Comparison of ENCODE assay signal across 14 cellular contexts in the genomic region with DNA sequence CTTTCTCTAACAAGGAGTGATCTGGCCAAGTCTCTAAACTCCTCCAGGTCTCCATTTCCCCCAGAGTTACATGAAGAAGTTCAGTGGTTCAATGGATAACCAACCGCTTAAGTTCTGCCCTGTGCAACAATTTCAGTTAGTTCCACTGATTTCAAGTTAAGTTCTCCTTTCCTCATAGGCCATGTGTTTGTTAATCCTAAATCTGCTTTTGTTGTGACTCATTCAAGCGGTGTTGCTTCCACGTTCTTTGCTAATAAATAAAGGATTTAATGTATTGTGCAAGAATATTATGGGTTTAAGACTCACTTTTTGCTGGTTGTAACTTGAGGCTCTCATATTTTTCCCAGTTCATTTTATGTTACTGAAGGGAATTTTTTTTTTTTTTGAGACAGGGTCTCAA. TPM values are rescaled to one million over a fixed set of nuclear protein-coding genes. Genes with fewer than 3 reads are reported as not detected.
DNase-seq lines count a peak whose midpoint lies in the region; ATAC-seq, FAIRE-seq and TF ChIP-seq lines count a peak whose summit lies in the region.
"Had no signal": no experiment of that assay in that cellular context is flagged by ENCODE, and none has a peak within 500 bp of the region (broad histone marks: within the 10 kb centered on the region; RNA-seq: fewer than 3 reads in every experiment).

No MANE protein-coding gene starts in this region.

- peak overlapping the region; percentile 45 for H3K27ac Mint-ChIP-seq in mesothelial cell of epicardium
- no peak overlapping the region for H3K27ac Mint-ChIP-seq in activated naive CD4-positive, alpha-beta T cell treated with anti-CD3 and anti-CD28 coated beads for 36 hours
- H3K27ac Mint-ChIP-seq: activated naive CD8-positive, alpha-beta T cell treated with anti-CD3 and anti-CD28 coated beads, Interleukin-2, amount 50 U/mL, for 24 hours; type B pancreatic cell had no signal

- POLR2A ChIA-PET in GM12878 (lab: Charles Lee), result interaction anchor here (0.8 to 3.0 kb wide), 4 partner anchors 25 to 45 kb away, joined by 3 to 12 read pairs (median 8); no protein-coding TSS in a partner anchor

- peak overlapping the region; percentile 6; the same call in 1 of the 2 replicates for H3K27ac ChIP-seq in GM12878 (ENCODE audit: control insufficient read depth, insufficient read depth)

- no peaks in the 10 kb centered on the region for H3K9me3 Mint-ChIP-seq in mesothelial cell of epicardium
- no peaks in the 10 kb centered on the region for H3K9me3 Mint-ChIP-seq in activated naive CD4-positive, alpha-beta T cell treated with anti-CD3 and anti-CD28 coated beads for 36 hours
- H3K9me3 Mint-ChIP-seq: activated naive CD8-positive, alpha-beta T cell treated with anti-CD3 and anti-CD28 coated beads, Interleukin-2, amount 50 U/mL, for 24 hours; type B pancreatic cell had no signal

- CTCF ChIA-PET in GM12878 (lab: Yijun Ruan, JAX), result interaction anchor here (0.7 to 5.0 kb wide), 6 partner anchors 8 to 94 kb away, joined by 3 to 30 read pairs (median 4); no protein-coding TSS in a partner anchor
- CTCF ChIA-PET in activated naive CD4-positive, alpha-beta T cell treated with anti-CD3 and anti-CD28 coated beads for 36 hours (lab: Charles Lee), result interaction anchor here (1.3 to 1.4 kb wide), 2 partner anchors 58 to 80 kb away, joined by 3 read pairs; no protein-coding TSS in a partner anchor

- H3K4me1 Mint-ChIP-seq in mesothelial cell of epicardium, result peaks cover 35% of the 10 kb centered on the region
- H3K4me1 Mint-ChIP-seq in activated naive CD4-positive, alpha-beta T cell treated with anti-CD3 and anti-CD28 coated beads for 36 hours (ENCODE audit: low read depth), result peaks cover 61% of the 10 kb centered on the region

- TF ChIP-seq EP300 in GM12878 (IDR thresholded peaks at IDR 0.05; ENCODE audit: borderline replicate concordance in 1 of 2, control insufficient read depth in 1 of 2, low read depth in 2 of 2, low read length in 2 of 2), result no peak

- 70% methylated on average over 3 of the region's 3 CpGs for WGBS in GM12878 (ENCODE audit: insufficient coverage, insufficient replicate concordance, low lambda C conversion rate, missing lambda C conversion rate)
- 55 to 57% methylated on average over 3 of the region's 3 CpGs for WGBS in lower leg skin, 2 donors

- intact Hi-C loops in GM12878 (cut with micrococcal nuclease; ENCODE audit: unreplicated experiment), result no loop called here
- intact Hi-C loops in lower leg skin (cut with DNase I; ENCODE audit: low total_unique reads), result no loop called here
- intact Hi-C loops in activated naive CD4-positive, alpha-beta T cell treated with anti-CD3 and anti-CD28 coated beads for 36 hours (cut with micrococcal nuclease), result no loop called here

- peaks cover 90% of the 10 kb centered on the region for H3K79me2 ChIP-seq in GM12878 (ENCODE audit: control insufficient read depth, insufficient read depth, low read length)

- no peak overlapping the region for H3K9ac ChIP-seq in GM12878 (ENCODE audit: control insufficient read depth, insufficient read depth, low read length)

- no peaks in the 10 kb centered on the region for H3K27me3 Mint-ChIP-seq in mesothelial cell of epicardium (ENCODE audit: low read depth)
- no peaks in the 10 kb centered on the region for H3K27me3 Mint-ChIP-seq in activated naive CD4-positive, alpha-beta T cell treated with anti-CD3 and anti-CD28 coated beads for 36 hours (ENCODE audit: low read depth)
- H3K27me3 Mint-ChIP-seq: activated naive CD8-positive, alpha-beta T cell treated with anti-CD3 and anti-CD28 coated beads, Interleukin-2, amount 50 U/mL, for 24 hours; type B pancreatic cell had no signal

- H4K20me1 ChIP-seq in GM12878 (ENCODE audit: control insufficient read depth, insufficient read depth), result no peaks in the 10 kb centered on the region

- TF ChIP-seq POLR2A in GM12878 (IDR thresholded peaks at IDR 0.05; ENCODE audit: low read depth, low read length), result no peak
- no peak for TF ChIP-seq POLR2A in lower leg skin (IDR thresholded peaks at IDR 0.05)

- no peak for FAIRE-seq in GM12878 (lab: Jason Lieb, UNC)

- no peak overlapping the region for H3K4me3 Mint-ChIP-seq in mesothelial cell of epicardium
- no peak overlapping the region for H3K4me3 Mint-ChIP-seq in activated naive CD4-positive, alpha-beta T cell treated with anti-CD3 and anti-CD28 coated beads for 36 hours
- H3K4me3 Mint-ChIP-seq: activated naive CD8-positive, alpha-beta T cell treated with anti-CD3 and anti-CD28 coated beads, Interleukin-2, amount 50 U/mL, for 24 hours; type B pancreatic cell had no signal

- SMC1A ChIA-PET in GM12878 (lab: Charles Lee; ENCODE audit: uncharacterized antibody, unreplicated experiment), result interaction anchor here (1.0 to 8.9 kb wide), 7 partner anchors 9 to 49 kb away, joined by 3 to 84 read pairs (median 6); no protein-coding TSS in a partner anchor

- no peaks in the 10 kb centered on the region for H3K9me3 ChIP-seq in GM12878 (replicated peaks; ENCODE audit: control insufficient read depth, insufficient read depth, low read length)

- TF ChIP-seq RAD21 in GM12878 (IDR thresholded peaks at IDR 0.05; ENCODE audit: insufficient read depth, low read depth, low read length), result no peak

- ATAC-seq in GM12878, result no peak
- ATAC-seq: activated naive CD8-positive, alpha-beta T cell treated with anti-CD3 and anti-CD28 coated beads, Interleukin-2, amount 50 U/mL, for 24 hours had no signal

- RAD21 ChIA-PET in GM12878 (lab: Charles Lee; ENCODE audit: unreplicated experiment), result interaction anchor here (1.4 to 7.3 kb wide), 5 partner anchors 29 to 55 kb away, joined by 3 to 71 read pairs (median 20); a partner anchor contains a TSS

- DNase-seq in AML-193 (lab: John Stamatoyannopoulos, UW) (peak; percentile 52 to 55), KBM-7 (peak; percentile 18), GM12878 (ENCODE audit: low read depth, low spot score) (no peak), mesothelial cell of epicardium (ENCODE audit: low spot score in 2 of 2, unreplicated experiment in 2 of 2) (no peak), lower leg skin (ENCODE audit: low spot score in 2 of 2) (no peak), pons (ENCODE audit: low spot score) (no peak)
- DNase-seq in activated CD4-positive, alpha-beta T cell treated with anti-CD3 and anti-CD28 coated beads, Interleukin-2, amount 50 U/mL, for 4 hours, result no peak
- no peak for DNase-seq in activated naive CD4-positive, alpha-beta T cell treated with anti-CD3 and anti-CD28 coated beads for 36 hours
- DNase-seq: activated naive CD8-positive, alpha-beta T cell treated with anti-CD3 and anti-CD28 coated beads, Interleukin-2, amount 50 U/mL, for 24 hours; DND-41; foreskin melanocyte; NCI-H524 treated with DMSO at 0.1 percent for 48 hours; stimulated activated CD4-positive, alpha-beta T cell treated with anti-CD3 and anti-CD28 coated beads, Interleukin-2, amount 100 ng/mL, for 48 hours had no signal

- H3K36me3 ChIP-seq in GM12878 (ENCODE audit: control insufficient read depth in 2 of 2, insufficient read depth in 2 of 2, low read length in 1 of 2), result peaks cover 3 to 9% of the 10 kb centered on the region in 2 experiments; a peak in 3 of 4 replicates

- H3K36me3 Mint-ChIP-seq in mesothelial cell of epicardium, result peaks cover 13% of the 10 kb centered on the region
- H3K36me3 Mint-ChIP-seq in activated naive CD4-positive, alpha-beta T cell treated with anti-CD3 and anti-CD28 coated beads for 36 hours (ENCODE audit: low read depth), result peaks cover 21% of the 10 kb centered on the region

- no peaks in the 10 kb centered on the region for H3K27me3 ChIP-seq in GM12878 (replicated peaks in 1 of 2; ENCODE audit: control insufficient read depth in 2 of 2, insufficient read depth in 2 of 2, low read length in 1 of 2)

- in situ Hi-C loops in KBM-7 (cut with MboI; ENCODE audit: low pct_unique_long_range_greater_than_20kb, low sequenced_read_pairs) (no loop called here), GM12878 (cut with MboI) (no loop called here)

- no peak overlapping the region for H2AFZ ChIP-seq in GM12878 (ENCODE audit: control insufficient read depth, low read depth, low read length)

- no peak for TF ChIP-seq CTCF in GM12878 (IDR thresholded peaks at IDR 0.05 in 2 of 3, conservative IDR thresholded peaks at IDR 0.05 in 1 of 3; ENCODE audit: control insufficient read depth in 2 of 3, extremely low read depth in 1 of 3, insufficient read depth in 1 of 3, low read depth in 3 of 3, low read length in 3 of 3)
- no peak for TF ChIP-seq CTCF in mesothelial cell of epicardium (IDR thresholded peaks at IDR 0.05; ENCODE audit: unreplicated experiment)
- TF ChIP-seq CTCF in lower leg skin (IDR thresholded peaks at IDR 0.05), result no peak

- no peak overlapping the region for H3K4me2 ChIP-seq in GM12878 (ENCODE audit: control insufficient read depth, insufficient read depth)

- peaks cover 32% of the 10 kb centered on the region for H3K4me1 ChIP-seq in GM12878 (ENCODE audit: control insufficient read depth, insufficient read depth, low read length)

- H3K4me3 ChIP-seq in GM12878 (no peak overlapping the region), lower leg skin (ENCODE audit: low read depth, poor library complexity, severe bottlenecking) (no peak overlapping the region)

- BruUV-seq in GM12878 (replicated peaks; lab: Mats Ljungman, UMichigan), result no TSS peak

RNA-seq across cellular contexts. Expression of a gene that starts 36.3 kb away (rescaled TPM):
- total RNA-seq in GM12878 (2013; cell fraction: nucleolus; rRNA removed), result 62.4 and 63.0 TPM in 2 replicates
- 39.3 and 45.2 TPM in 2 replicates for total RNA-seq in GM12878 (2014; rRNA removed)
- total RNA-seq in GM12878 (2014; rRNA removed; fragmentation: Illumina TruSeq; extraction: Trizol), result 49.2 and 49.6 TPM in 2 replicates
- 40.5 and 43.5 TPM in 2 replicates for total RNA-seq in GM12878 (2021)
- polyA plus RNA-seq in GM12878 (2011; ENCODE audit: low read depth), result 20.1 TPM
- 59.7 and 85.8 TPM in 2 replicates for polyA plus RNA-seq in GM12878 (2011; rRNA removed)
- polyA plus RNA-seq in GM12878 (2011; cell fraction: cytosol; rRNA removed), result 21.1 and 27.1 TPM in 2 replicates
- polyA plus RNA-seq in GM12878 (2011; cell fraction: nucleus; rRNA removed), result 17.5 and 21.7 TPM in 2 replicates
- polyA plus RNA-seq in GM12878 (2012), result 30.6 and 42.6 TPM in 2 replicates
- 43.3 and 56.8 TPM in 2 replicates for polyA plus RNA-seq in GM12878 (2014; fragmentation: Illumina TruSeq; extraction: Trizol)
- 10 to 100 TPM in 1 of 2 experiments, 1 to 10 TPM in 1; 9.8 to 10.9 TPM for polyA plus RNA-seq in GM12878 (2014; fragmentation: Nextera tagmentation; extraction: Ambion mirVana)
- polyA plus RNA-seq in GM12878 (2014; rRNA removed), result 22.7 and 26.4 TPM in 2 replicates
- polyA plus RNA-seq in GM12878 (2016; fragmentation: Nextera tagmentation; extraction: Ambion mirVana), result 10 to 100 TPM; 31.4 to 33.6 TPM
- 62.3 and 96.0 TPM in 2 replicates for polyA minus RNA-seq in GM12878 (2011; rRNA and poly(A)+ RNA removed)
- polyA minus RNA-seq in GM12878 (2011; cell fraction: cytosol; rRNA and poly(A)+ RNA removed), result 26.6 and 28.0 TPM in 2 replicates
- polyA minus RNA-seq in GM12878 (2011; cell fraction: nucleus; rRNA and poly(A)+ RNA removed), result 15.1 and 23.2 TPM in 2 replicates
- 36.2 to 37.7 TPM (median 37.7 TPM) in 3 replicates for total RNA-seq in mesothelial cell of epicardium
- 10 to 100 TPM; 36.5 to 52.1 (median 45.2) TPM for total RNA-seq in lower leg skin
- 10 to 100 TPM; 42.4 to 44.9 TPM for total RNA-seq in activated naive CD4-positive, alpha-beta T cell treated with anti-CD3 and anti-CD28 coated beads for 36 hours

Comparison
In these comparisons a context has a peak if more than half of its experiments do, and no peak if none do; other contexts are left out.
1. DNase-seq: peak in AML-193 (2 of 2) and KBM-7 (single experiment); none in GM12878 (single experiment), mesothelial cell of epicardium (0 of 2), lower leg skin (0 of 2), activated CD4-positive, alpha-beta T cell treated with anti-CD3 and anti-CD28 coated beads, Interleukin-2, amount 50 U/mL, for 4 hours (0 of 2), activated naive CD4-positive, alpha-beta T cell treated with anti-CD3 and anti-CD28 coated beads for 36 hours (single experiment) and pons (single experiment).